In the genomic region with DNA sequence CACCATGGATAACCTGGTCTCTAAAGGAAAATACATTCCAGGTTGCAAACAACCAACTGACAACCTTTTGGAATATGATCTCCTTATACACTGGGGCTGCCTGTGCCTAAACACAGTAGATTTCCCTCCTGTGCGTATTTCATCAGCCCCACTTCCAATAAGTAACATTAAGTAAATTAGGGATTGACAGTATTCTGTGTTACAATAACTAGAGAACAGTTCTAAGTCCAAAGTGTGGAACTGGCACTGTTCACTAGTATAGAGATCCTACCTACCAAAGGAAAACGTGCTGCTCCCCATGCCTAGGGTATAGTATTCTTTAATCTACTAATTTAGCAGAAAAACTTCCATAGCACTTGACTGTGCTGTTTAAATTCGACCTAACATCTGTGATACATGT, we compare ENCODE assay signal across 21 cellular contexts.
"Had no signal": no experiment of that assay in that cellular context is flagged by ENCODE, and none has a peak within 500 bp of the region (broad histone marks: within the 10 kb centered on the region; RNA-seq: fewer than 3 reads in every experiment).

No MANE protein-coding gene starts in this region.

- DNase-seq: activated CD4-positive, alpha-beta T cell treated with anti-CD3 and anti-CD28 coated beads, Interleukin-2, amount 50 U/mL, for 48 hours; activated CD8-positive, alpha-beta memory T cell treated with anti-CD3 and anti-CD28 coated beads, Interleukin-2, amount 10 ng/mL, durations not matched to agents 7 days and 5 days; activated effector memory CD4-positive, alpha-beta T cell treated with anti-CD3 and anti-CD28 coated beads, Interleukin-2, amount 50 U/mL, for 16 hours; activated T-cell treated with anti-CD3 and anti-CD28 coated beads, Interleukin-2, amount 50 U/mL, for 1 hour; amygdala; effector CD8-positive, alpha-beta T cell; esophagus squamous epithelium; immature natural killer cell; kidney glomerular epithelial cell; left ventricle myocardium superior; mesenchymal stem cell; nephron progenitor cell; nucleus accumbens; spleen; stomach had no signal

- H3K4me1 Mint-ChIP-seq: activated CD8-positive, alpha-beta memory T cell treated with anti-CD3 and anti-CD28 coated beads, Interleukin-2, amount 10 ng/mL, durations not matched to agents 7 days and 5 days; nephron progenitor cell had no signal

- H3K4me3 ChIP-seq: cardiac muscle cell, esophagus squamous epithelium, SJSA1, spleen, stomach had no signal

- H3K27ac ChIP-seq: cardiac muscle cell, esophagus squamous epithelium, SJSA1, stomach, VCaP had no signal

- ATAC-seq: activated CD8-positive, alpha-beta memory T cell treated with anti-CD3 and anti-CD28 coated beads, Interleukin-2, amount 10 ng/mL, durations not matched to agents 7 days and 5 days had no signal

- H3K4me1 ChIP-seq: SJSA1 had no signal

- H3K27me3 ChIP-seq: cardiac muscle cell, esophagus squamous epithelium, SJSA1, spleen, stomach had no signal

- H3K36me3 ChIP-seq: SJSA1, stomach had no signal

- H3K4me3 Mint-ChIP-seq: activated CD8-positive, alpha-beta memory T cell treated with anti-CD3 and anti-CD28 coated beads, Interleukin-2, amount 10 ng/mL, durations not matched to agents 7 days and 5 days; dendritic cell treated with granulocyte-macrophage colony-stimulating factor and Interleukin-4, amounts not matched to agents 40 ng/mL and 50 ng/mL, for 4 days; immature natural killer cell; nephron progenitor cell; T-helper 1 cell treated with Interleukin-12 subunit alpha and Interleukin-12 subunit beta and Interleukin-4 antibody, amounts not matched to agents 30 μg/mL and 1 μg/mL, for 36 hours; type B pancreatic cell had no signal

- H3K27ac Mint-ChIP-seq: activated CD8-positive, alpha-beta memory T cell treated with anti-CD3 and anti-CD28 coated beads, Interleukin-2, amount 10 ng/mL, durations not matched to agents 7 days and 5 days; dendritic cell treated with granulocyte-macrophage colony-stimulating factor and Interleukin-4, amounts not matched to agents 40 ng/mL and 50 ng/mL, for 4 days; nephron progenitor cell; T-helper 1 cell treated with Interleukin-12 subunit alpha and Interleukin-12 subunit beta and Interleukin-4 antibody, amounts not matched to agents 30 μg/mL and 1 μg/mL, for 36 hours; type B pancreatic cell had no signal

- H3K9me3 ChIP-seq: esophagus squamous epithelium, SJSA1, stomach had no signal

- H3K9me3 Mint-ChIP-seq: dendritic cell treated with granulocyte-macrophage colony-stimulating factor and Interleukin-4, amounts not matched to agents 40 ng/mL and 50 ng/mL, for 4 days had no signal

- H3K27me3 Mint-ChIP-seq: activated CD8-positive, alpha-beta memory T cell treated with anti-CD3 and anti-CD28 coated beads, Interleukin-2, amount 10 ng/mL, durations not matched to agents 7 days and 5 days; type B pancreatic cell had no signal
